ENCODE assay signal across 9 cellular contexts in the genomic region with DNA sequence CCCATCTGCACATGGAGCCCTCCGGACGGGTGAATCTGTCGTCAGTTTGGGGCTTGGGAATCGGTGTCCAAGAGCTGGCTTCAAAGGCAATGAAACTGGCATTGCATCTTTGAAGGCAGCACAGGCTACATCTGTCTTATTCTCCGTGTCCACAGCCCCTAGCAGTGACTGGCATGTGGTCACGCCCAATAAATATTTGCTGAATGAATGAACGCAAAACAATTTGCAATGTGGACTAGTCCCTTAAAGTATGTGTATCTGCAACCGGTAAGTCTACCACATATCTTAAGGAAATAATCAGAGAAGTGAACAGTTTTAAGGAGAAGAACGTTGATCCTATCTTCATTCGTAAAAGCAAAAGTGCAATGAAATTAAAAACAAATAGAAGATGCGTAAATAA. TPM values are rescaled to one million over a fixed set of nuclear protein-coding genes. Genes with fewer than 3 reads are reported as not detected.
DNase-seq lines count a peak whose midpoint lies in the region; ATAC-seq and TF ChIP-seq lines count a peak whose summit lies in the region.
"Had no signal": no experiment of that assay in that cellular context is flagged by ENCODE, and none has a peak within 500 bp of the region (broad histone marks: within the 10 kb centered on the region; RNA-seq: fewer than 3 reads in every experiment).

No MANE protein-coding gene starts in this region.

- H3K9me3 Mint-ChIP-seq in Calu3 (ENCODE audit: low read depth, unreplicated experiment) (no peaks in the 10 kb centered on the region), chondrocyte (ENCODE audit: low read depth) (no peaks in the 10 kb centered on the region), progenitor cell of endocrine pancreas (ENCODE audit: low read depth) (no peaks in the 10 kb centered on the region)
- no peaks in the 10 kb centered on the region for H3K9me3 Mint-ChIP-seq in activated CD4-positive, alpha-beta T cell treated with anti-CD3 and anti-CD28 coated beads for 36 hours (ENCODE audit: low read depth)

- H2AFZ ChIP-seq in trophoblast cell (ENCODE audit: insufficient read depth, low read length, poor library complexity): no peak overlapping the region

- H3K27me3 ChIP-seq in trophoblast cell (ENCODE audit: insufficient read depth, low read length) (no peaks in the 10 kb centered on the region), tibial nerve (no peaks in the 10 kb centered on the region)

- H3K27ac ChIP-seq in trophoblast cell (ENCODE audit: low read depth, low read length) (no peak overlapping the region), tibial nerve (peak overlapping the region in 1 of 4 donors; percentile 20)
- H3K27ac ChIP-seq: HL-60 had no signal

- intact Hi-C loops in Calu3 (cut with micrococcal nuclease; ENCODE audit: unreplicated experiment): loop anchor here (2.0 to 10.0 kb wide), 2 partner anchors 57 to 187 kb away; no protein-coding TSS in a partner anchor
- intact Hi-C loops in activated CD4-positive, alpha-beta T cell treated with anti-CD3 and anti-CD28 coated beads for 36 hours (cut with DNase I, micrococcal nuclease): loop anchor here (1.0 to 10.0 kb wide), 5 partner anchors 7 to 323 kb away; partner anchors contain the start of genes PMEPA1 (in 2 of the 2) and RBM38 (in 1 of the 2)

- H3K4me2 ChIP-seq in trophoblast cell (ENCODE audit: low read length): no peak overlapping the region

- no peak for ATAC-seq in activated CD4-positive, alpha-beta T cell treated with anti-CD3 and anti-CD28 coated beads for 36 hours

- H3K18ac ChIP-seq in trophoblast cell (ENCODE audit: low read length): no peak overlapping the region

- H3K4me3 Mint-ChIP-seq in Calu3 (ENCODE audit: low read depth, unreplicated experiment) (peak overlapping the region; percentile 76), chondrocyte (ENCODE audit: unreplicated experiment) (no peak overlapping the region), progenitor cell of endocrine pancreas (ENCODE audit: low read depth) (no peak overlapping the region)
- no peak overlapping the region for H3K4me3 Mint-ChIP-seq in activated CD4-positive, alpha-beta T cell treated with anti-CD3 and anti-CD28 coated beads for 36 hours

- H3K4me1 Mint-ChIP-seq in Calu3 (ENCODE audit: low read depth, unreplicated experiment): peaks cover 61% of the 10 kb centered on the region
- peaks cover 56% of the 10 kb centered on the region for H3K4me1 Mint-ChIP-seq in chondrocyte (ENCODE audit: low read depth)
- H3K4me1 Mint-ChIP-seq in progenitor cell of endocrine pancreas (ENCODE audit: low read depth): peaks cover 12% of the 10 kb centered on the region
- H3K4me1 Mint-ChIP-seq in activated CD4-positive, alpha-beta T cell treated with anti-CD3 and anti-CD28 coated beads for 36 hours: peaks cover 5% of the 10 kb centered on the region

- no CpG with 5 or more reads among the region's 11 CpGs for WGBS in trophoblast cell (ENCODE audit: extremely low coverage, insufficient coverage, insufficient read length)
- 33 to 52% methylated on average over 11 of the region's 11 CpGs for WGBS in tibial nerve, 2 donors

- H4K91ac ChIP-seq in trophoblast cell (ENCODE audit: low read depth, low read length): no peak overlapping the region

- peak overlapping the region; percentile 21 for H2BK12ac ChIP-seq in trophoblast cell (ENCODE audit: low read length)

- peaks cover 3% of the 10 kb centered on the region in 2 experiments for H3K4me1 ChIP-seq in trophoblast cell (ENCODE audit: control insufficient read depth in 1 of 2, insufficient read depth in 2 of 2, low read length in 2 of 2)
- H3K4me1 ChIP-seq in tibial nerve: peaks cover 0 to 41% (median 17%) of the 10 kb centered on the region in 4 donors

- POLR2A ChIA-PET in activated CD4-positive, alpha-beta T cell treated with anti-CD3 and anti-CD28 coated beads for 36 hours (lab: Charles Lee): no interaction called here

- peak; percentile 67 for DNase-seq in Calu3
- DNase-seq in NCI-H226: peak; percentile 63
- DNase-seq in chondrocyte (ENCODE audit: low spot score): no peak
- DNase-seq in trophoblast cell: peak; percentile 73 to 95
- no peak for DNase-seq in NCI-H2081 treated with DMSO at 0.1 percent for 48 hours (lab: John Stamatoyannopoulos, UW)
- no peak for DNase-seq in tibial nerve (ENCODE audit: low spot score in 2 of 2)
- no peak for DNase-seq in progenitor cell of endocrine pancreas (ENCODE audit: low spot score, unreplicated experiment)
- DNase-seq in activated CD4-positive, alpha-beta T cell treated with anti-CD3 and anti-CD28 coated beads for 36 hours: no peak

- H3K14ac ChIP-seq in trophoblast cell (ENCODE audit: low read length): no peak overlapping the region

- CTCF ChIA-PET in Calu3 (lab: Charles Lee): interaction anchor here (0.9 to 1.7 kb wide), 8 partner anchors 8 to 462 kb away, joined by 3 to 6 read pairs (median 4); partner anchors contain the start of gene PMEPA1
- CTCF ChIA-PET in activated CD4-positive, alpha-beta T cell treated with anti-CD3 and anti-CD28 coated beads for 36 hours (lab: Charles Lee): interaction anchor here (0.9 to 1.1 kb wide), 2 partner anchors 8 to 22 kb away, joined by 3 read pairs; partner anchors contain the start of gene PMEPA1

- no peak overlapping the region for H2BK120ac ChIP-seq in trophoblast cell (ENCODE audit: insufficient read depth, low read length, poor library complexity)

- TF ChIP-seq EP300 in tibial nerve (IDR thresholded peaks at IDR 0.05): no peak

- H3K23ac ChIP-seq in trophoblast cell (ENCODE audit: low read length): no peak overlapping the region

- H3K36me3 Mint-ChIP-seq in Calu3 (ENCODE audit: insufficient read depth, unreplicated experiment) (peaks cover 67% of the 10 kb centered on the region), chondrocyte (ENCODE audit: low read depth) (no peaks in the 10 kb centered on the region), progenitor cell of endocrine pancreas (ENCODE audit: insufficient read depth) (no peaks in the 10 kb centered on the region)
- H3K36me3 Mint-ChIP-seq in activated CD4-positive, alpha-beta T cell treated with anti-CD3 and anti-CD28 coated beads for 36 hours (ENCODE audit: low read depth): no peaks in the 10 kb centered on the region

- no peak overlapping the region for H3K9ac ChIP-seq in trophoblast cell (ENCODE audit: low read length)

- H3K4ac ChIP-seq in trophoblast cell (ENCODE audit: low read depth, low read length): no peak overlapping the region

- H2AK5ac ChIP-seq in trophoblast cell (ENCODE audit: low read length): no peak overlapping the region

- no peaks in the 10 kb centered on the region for H3K27me3 Mint-ChIP-seq in Calu3 (ENCODE audit: unreplicated experiment)
- no peaks in the 10 kb centered on the region for H3K27me3 Mint-ChIP-seq in chondrocyte (ENCODE audit: low read depth)
- H3K27me3 Mint-ChIP-seq in progenitor cell of endocrine pancreas: peaks cover 17% of the 10 kb centered on the region
- no peaks in the 10 kb centered on the region for H3K27me3 Mint-ChIP-seq in activated CD4-positive, alpha-beta T cell treated with anti-CD3 and anti-CD28 coated beads for 36 hours

- no peak overlapping the region for H2BK5ac ChIP-seq in trophoblast cell (ENCODE audit: low read depth, low read length, poor library complexity)

- H3K79me1 ChIP-seq in trophoblast cell (ENCODE audit: low read length): peaks cover 3% of the 10 kb centered on the region

- no peak overlapping the region for H4K8ac ChIP-seq in trophoblast cell (ENCODE audit: low read depth, low read length)

- no peaks in the 10 kb centered on the region for H3K36me3 ChIP-seq in trophoblast cell (ENCODE audit: control insufficient read depth in 1 of 2, insufficient read depth in 2 of 2, low read length in 2 of 2)
- H3K36me3 ChIP-seq in tibial nerve: no peaks in the 10 kb centered on the region

- no peaks in the 10 kb centered on the region for H3K79me2 ChIP-seq in trophoblast cell (ENCODE audit: control insufficient read depth, insufficient read depth, low read length, poor library complexity)

- H3K4me3 ChIP-seq in trophoblast cell (ENCODE audit: low read depth, low read length) (no peak overlapping the region), tibial nerve (no peak overlapping the region)

- TSS peak; percentile 91 for BruUV-seq in Calu3 (replicated peaks; lab: Mats Ljungman, UMichigan)

- TF ChIP-seq CTCF in Calu3 (IDR thresholded peaks at IDR 0.05; ENCODE audit: unreplicated experiment) (no peak), chondrocyte (IDR thresholded peaks at IDR 0.05) (no peak), tibial nerve (IDR thresholded peaks at IDR 0.05) (no peak), progenitor cell of endocrine pancreas (IDR thresholded peaks at IDR 0.05; ENCODE audit: unreplicated experiment) (no peak)

- H3K9me3 ChIP-seq in trophoblast cell (ENCODE audit: insufficient read depth, low read depth, low read length) (no peaks in the 10 kb centered on the region), tibial nerve (no peaks in the 10 kb centered on the region)

- H3K27ac Mint-ChIP-seq in Calu3 (ENCODE audit: unreplicated experiment) (peak overlapping the region; percentile 92), chondrocyte (ENCODE audit: unreplicated experiment) (peak overlapping the region; percentile 82), progenitor cell of endocrine pancreas (no peak overlapping the region)
- no peak overlapping the region for H3K27ac Mint-ChIP-seq in activated CD4-positive, alpha-beta T cell treated with anti-CD3 and anti-CD28 coated beads for 36 hours

- H4K12ac ChIP-seq in trophoblast cell (ENCODE audit: low read depth, low read length): no peak overlapping the region

- no peak for TF ChIP-seq POLR2A in tibial nerve (IDR thresholded peaks at IDR 0.05)

RNA-seq across cellular contexts. Expression of gene PMEPA1, which starts 8.0 kb away (rescaled TPM):
- total RNA-seq in Calu3 (2022) (732 and 1,302 TPM in 2 replicates), chondrocyte (151 to 298 TPM (median 163 TPM) in 3 replicates), tibial nerve (10 to 100 TPM; 10.2 to 33.6 (median 18.3) TPM), progenitor cell of endocrine pancreas (9.1 and 9.2 TPM in 2 replicates)
- 43.9 and 46.9 TPM in 2 replicates for polyA plus RNA-seq in trophoblast cell (2013)
- 1 to 10 TPM; 1.6 to 1.8 TPM for total RNA-seq in activated CD4-positive, alpha-beta T cell treated with anti-CD3 and anti-CD28 coated beads for 36 hours

Comparison
In these comparisons a context has a peak if more than half of its experiments do, and no peak if none do; other contexts are left out.
1. DNase-seq: peak in Calu3 (single experiment), NCI-H226 (single experiment) and trophoblast cell (2 of 2); none in chondrocyte (single experiment), NCI-H2081 treated with DMSO at 0.1 percent for 48 hours (single experiment), tibial nerve (0 of 2), progenitor cell of endocrine pancreas (single experiment) and activated CD4-positive, alpha-beta T cell treated with anti-CD3 and anti-CD28 coated beads for 36 hours (single experiment).
2. H3K27ac Mint-ChIP-seq: peak in Calu3 (single experiment) and chondrocyte (single experiment); none in progenitor cell of endocrine pancreas (single experiment) and activated CD4-positive, alpha-beta T cell treated with anti-CD3 and anti-CD28 coated beads for 36 hours (single experiment).